ENCODE assay signal across 14 cellular contexts in genomic region chr9:8871796-8872470, GRCh38.
"Had no signal": no experiment of that assay in that cellular context is flagged by ENCODE, and none has a peak within 500 bp of the region (broad histone marks: within the 10 kb centered on the region; RNA-seq: fewer than 3 reads in every experiment).

No MANE protein-coding gene starts in this region.

- H3K36me3 Mint-ChIP-seq: activated naive CD8-positive, alpha-beta T cell treated with anti-CD3 and anti-CD28 coated beads for 36 hours; stimulated activated memory B cell treated with anti-CD40 and anti-IgM and Interleukin-4, amounts not matched to agents 10 μg/mL and 1 μg/mL and 100 μg/mL, for 72 hours had no signal

- H3K27me3 ChIP-seq: left lung had no signal

- H3K36me3 ChIP-seq: left lung had no signal

- H3K27ac Mint-ChIP-seq: activated naive CD8-positive, alpha-beta T cell treated with anti-CD3 and anti-CD28 coated beads for 36 hours; stimulated activated memory B cell treated with anti-CD40 and anti-IgM and Interleukin-4, amounts not matched to agents 10 μg/mL and 1 μg/mL and 100 μg/mL, for 72 hours; T-helper 2 cell treated with Interferon-gamma antibody and Interleukin-4, amounts not matched to agents 5 μg/mL and 100 μg/mL, for 36 hours had no signal

- H3K4me3 ChIP-seq: left lung had no signal

- ATAC-seq: stimulated activated memory B cell treated with anti-CD40 and anti-IgM and Interleukin-4, amounts not matched to agents 10 μg/mL and 1 μg/mL and 100 μg/mL, for 72 hours had no signal

- DNase-seq: activated CD4-positive, alpha-beta T cell treated with anti-CD3 and anti-CD28 coated beads, Interleukin-2, amount 50 U/mL, for 1 hour; activated CD8-positive, alpha-beta memory T cell treated with anti-CD3 and anti-CD28 coated beads for 24 hours; activated gamma-delta T cell treated with Interleukin-2 at 50 U/mL for 16 hours; activated naive CD8-positive, alpha-beta T cell treated with anti-CD3 and anti-CD28 coated beads for 36 hours; islet precursor cell; left lung; mesenchymal stem cell; retina; stimulated activated CD4-positive, alpha-beta T cell treated with anti-CD3 and anti-CD28 coated beads, Interleukin-2, amount 100 ng/mL, for 48 hours; SW 1271; trophoblast cell had no signal

- H3K4me3 Mint-ChIP-seq: activated naive CD8-positive, alpha-beta T cell treated with anti-CD3 and anti-CD28 coated beads for 36 hours; neural crest cell; stimulated activated memory B cell treated with anti-CD40 and anti-IgM and Interleukin-4, amounts not matched to agents 10 μg/mL and 1 μg/mL and 100 μg/mL, for 72 hours; T-helper 2 cell treated with Interferon-gamma antibody and Interleukin-4, amounts not matched to agents 5 μg/mL and 100 μg/mL, for 36 hours had no signal

- H3K27ac ChIP-seq: left lung had no signal

- H3K27me3 Mint-ChIP-seq: stimulated activated memory B cell treated with anti-CD40 and anti-IgM and Interleukin-4, amounts not matched to agents 10 μg/mL and 1 μg/mL and 100 μg/mL, for 72 hours had no signal

- H3K9me3 ChIP-seq: left lung had no signal

- H3K4me1 ChIP-seq: left lung had no signal

- H3K4me1 Mint-ChIP-seq: activated naive CD8-positive, alpha-beta T cell treated with anti-CD3 and anti-CD28 coated beads for 36 hours; stimulated activated memory B cell treated with anti-CD40 and anti-IgM and Interleukin-4, amounts not matched to agents 10 μg/mL and 1 μg/mL and 100 μg/mL, for 72 hours had no signal

- H3K9me3 Mint-ChIP-seq: activated naive CD8-positive, alpha-beta T cell treated with anti-CD3 and anti-CD28 coated beads for 36 hours; neural crest cell; stimulated activated memory B cell treated with anti-CD40 and anti-IgM and Interleukin-4, amounts not matched to agents 10 μg/mL and 1 μg/mL and 100 μg/mL, for 72 hours; T-helper 2 cell treated with Interferon-gamma antibody and Interleukin-4, amounts not matched to agents 5 μg/mL and 100 μg/mL, for 36 hours had no signal
